ENCODE assay signal across 19 cellular contexts in genomic region chr13:37775871-37776270, GRCh38.
"Had no signal": no experiment of that assay in that cellular context is flagged by ENCODE, and none has a peak within 500 bp of the region (broad histone marks: within the 10 kb centered on the region; RNA-seq: fewer than 3 reads in every experiment).

No MANE protein-coding gene starts in this region.

- H3K27me3 ChIP-seq: body of pancreas, foreskin keratinocyte, left lung, pancreas, testis, upper lobe of right lung had no signal

- H3K36me3 ChIP-seq: left lung, pancreas, upper lobe of right lung had no signal

- H3K4me3 ChIP-seq: body of pancreas, left lung, pancreas, testis, upper lobe of right lung had no signal

- H3K9me3 ChIP-seq: body of pancreas, left lung, pancreas, testis, upper lobe of right lung had no signal

- H3K4me1 ChIP-seq: body of pancreas, foreskin keratinocyte, left lung, pancreas, testis, upper lobe of right lung had no signal

- FAIRE-seq: pancreas had no signal

- H3K27ac ChIP-seq: body of pancreas, foreskin keratinocyte, left lung, pancreas, testis, upper lobe of right lung, VCaP had no signal

- DNase-seq: activated CD8-positive, alpha-beta memory T cell treated with anti-CD3 and anti-CD28 coated beads, Interleukin-2, amount 50 U/mL, for 48 hours; activated CD8-positive, alpha-beta T cell treated with anti-CD3 and anti-CD28 coated beads, Interleukin-2, amount 10 ng/mL, durations not matched to agents 7 days and 5 days; activated naive CD8-positive, alpha-beta T cell treated with anti-CD3 and anti-CD28 coated beads, Interleukin-2, amount 50 U/mL, for 24 hours; body of pancreas; cerebellar nuclear complex; dermis blood vessel endothelial cell; head of caudate nucleus; islet precursor cell; left lung; pancreas; stimulated activated CD4-positive, alpha-beta T cell treated with anti-CD3 and anti-CD28 coated beads, Interleukin-15, amount 100 ng/mL, for 24 hours; stimulated activated CD4-positive, alpha-beta T cell treated with anti-CD3 and anti-CD28 coated beads, Interleukin-4, amount 100 ng/mL, for 24 hours; stimulated activated naive CD8-positive, alpha-beta T cell treated with anti-CD3 and anti-CD28 coated beads, Interleukin-15, amount 100 ng/mL, for 72 hours; T-cell; T1000; testis; upper lobe of right lung had no signal

- ATAC-seq: activated CD8-positive, alpha-beta T cell treated with anti-CD3 and anti-CD28 coated beads, Interleukin-2, amount 10 ng/mL, durations not matched to agents 7 days and 5 days; activated naive CD8-positive, alpha-beta T cell treated with anti-CD3 and anti-CD28 coated beads, Interleukin-2, amount 50 U/mL, for 24 hours; body of pancreas; foreskin keratinocyte; left lung; pancreas; stimulated activated naive CD8-positive, alpha-beta T cell treated with anti-CD3 and anti-CD28 coated beads, Interleukin-15, amount 100 ng/mL, for 72 hours; T-cell; upper lobe of right lung had no signal
